22 cellular contexts compared by ENCODE assay signal in the genomic region with DNA sequence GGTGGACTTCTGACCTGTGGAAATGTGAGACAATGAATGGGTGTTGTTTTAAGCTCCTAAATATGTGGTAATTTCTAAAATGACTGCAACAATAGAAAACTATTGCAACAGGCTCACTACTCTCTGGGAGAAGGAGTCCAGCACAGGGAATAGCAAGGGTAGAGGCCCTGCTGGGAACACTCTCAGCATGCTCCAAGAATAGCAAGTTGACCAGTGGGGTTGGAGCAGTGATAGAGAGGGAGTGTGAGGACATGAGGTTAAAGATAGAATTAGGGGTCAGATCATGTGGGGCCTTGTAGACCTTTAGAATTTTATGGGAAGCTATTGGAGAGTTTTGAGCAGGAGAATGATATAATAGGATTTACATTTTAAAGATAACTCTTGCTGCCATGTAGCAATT.
DNase-seq lines count a peak whose midpoint lies in the region; ATAC-seq and TF ChIP-seq lines count a peak whose summit lies in the region.
"Had no signal": no experiment of that assay in that cellular context is flagged by ENCODE, and none has a peak within 500 bp of the region (broad histone marks: within the 10 kb centered on the region; RNA-seq: fewer than 3 reads in every experiment).

No MANE protein-coding gene starts in this region.

- intact Hi-C loops in Right ventricle myocardium inferior (cut with DNase I): no loop called here
- intact Hi-C loops in left cardiac atrium (cut with DNase I): no loop called here
- intact Hi-C loops in body of pancreas (cut with DNase I): no loop called here
- intact Hi-C loops in lower lobe of right lung (cut with DNase I): no loop called here

- H3K9me3 ChIP-seq in right atrium auricular region (no peaks in the 10 kb centered on the region), body of pancreas (no peaks in the 10 kb centered on the region), lower lobe of right lung (no peaks in the 10 kb centered on the region)
- H3K9me3 ChIP-seq in BLaER1 treated with 17β-estradiol and CSF1 and Interleukin-3, amounts not matched to agents 10 nM and 100 nM (replicated peaks in 1 of 11): no peaks in the 10 kb centered on the region
- H3K9me3 ChIP-seq: A549, BE2C, HAP-1 had no signal

- no peaks in the 10 kb centered on the region for H3K36me3 ChIP-seq in right atrium auricular region
- no peaks in the 10 kb centered on the region for H3K36me3 ChIP-seq in BLaER1 treated with 17β-estradiol and CSF1 and Interleukin-3, amounts not matched to agents 10 nM and 100 nM
- no peaks in the 10 kb centered on the region for H3K36me3 ChIP-seq in body of pancreas (replicated peaks in 1 of 2; ENCODE audit: insufficient read depth in 1 of 2, low read depth in 2 of 2)
- no peaks in the 10 kb centered on the region for H3K36me3 ChIP-seq in lower lobe of right lung
- H3K36me3 ChIP-seq: BE2C, HAP-1 had no signal

- no peak overlapping the region for H3K27ac ChIP-seq in right atrium auricular region
- no peak overlapping the region for H3K27ac ChIP-seq in BLaER1 treated with 17β-estradiol and CSF1 and Interleukin-3, amounts not matched to agents 10 nM and 100 nM
- no peak overlapping the region for H3K27ac ChIP-seq in body of pancreas
- H3K27ac ChIP-seq in lower lobe of right lung: no peak overlapping the region
- H3K27ac ChIP-seq: A549 had no signal

- no peaks in the 10 kb centered on the region for H3K27me3 ChIP-seq in right atrium auricular region
- no peaks in the 10 kb centered on the region for H3K27me3 ChIP-seq in BLaER1 treated with 17β-estradiol and CSF1 and Interleukin-3, amounts not matched to agents 10 nM and 100 nM
- H3K27me3 ChIP-seq in body of pancreas: no peaks in the 10 kb centered on the region
- H3K27me3 ChIP-seq in lower lobe of right lung (ENCODE audit: low read depth): no peaks in the 10 kb centered on the region
- H3K27me3 ChIP-seq: BE2C had no signal

- H3K4me3 ChIP-seq in right atrium auricular region (no peak overlapping the region), fibroblast of pulmonary artery (replicated peaks; ENCODE audit: low read depth, low read length) (no peak overlapping the region), body of pancreas (no peak overlapping the region), lower lobe of right lung (no peak overlapping the region)
- H3K4me3 ChIP-seq in BLaER1 treated with 17β-estradiol and CSF1 and Interleukin-3, amounts not matched to agents 10 nM and 100 nM: no peak overlapping the region
- H3K4me3 ChIP-seq: A549, HAP-1 had no signal

- TF ChIP-seq CTCF in right atrium auricular region (IDR thresholded peaks at IDR 0.05) (no peak), fibroblast of pulmonary artery (IDR thresholded peaks at IDR 0.05; ENCODE audit: low read length, missing control alignments) (no peak), body of pancreas (IDR thresholded peaks at IDR 0.05) (no peak), lower lobe of right lung (IDR thresholded peaks at IDR 0.05) (no peak)

- ATAC-seq in Right ventricle myocardium inferior (peak; percentile 62), left cardiac atrium (peak; percentile 63 to 67), body of pancreas (no peak), lower lobe of right lung (no peak)
- ATAC-seq: A549 had no signal

- no peak for TF ChIP-seq POLR2A in body of pancreas (IDR thresholded peaks at IDR 0.05)

- DNase-seq in Right ventricle myocardium inferior (ENCODE audit: missing footprints): no peak
- DNase-seq in right atrium auricular region (ENCODE audit: low spot score): no peak
- DNase-seq in fibroblast of pulmonary artery (ENCODE audit: low read depth): peak; percentile 29
- no peak for DNase-seq in left cardiac atrium
- DNase-seq in body of pancreas: no peak
- no peak for DNase-seq in lower lobe of right lung
- DNase-seq in SKM-1 (lab: John Stamatoyannopoulos, UW; ENCODE audit: unreplicated experiment): no peak
- DNase-seq: 8988T; ACHN; BE2C; C1 segment of cervical spinal cord; Calu3; CD4-positive, alpha-beta memory T cell; COR-L47; DMS53; DMS79 treated with DMSO at 0.1 percent for 48 hours; GF-D8; GOT3; HFFc6 had no signal

- peaks cover 0 to 23% of the 10 kb centered on the region in 2 donors for H3K4me1 ChIP-seq in right atrium auricular region
- H3K4me1 ChIP-seq in BLaER1 treated with 17β-estradiol and CSF1 and Interleukin-3, amounts not matched to agents 10 nM and 100 nM: peaks cover 12 to 20% (median 18%) of the 10 kb centered on the region in 10 experiments
- H3K4me1 ChIP-seq in body of pancreas: no peaks in the 10 kb centered on the region
- no peaks in the 10 kb centered on the region for H3K4me1 ChIP-seq in lower lobe of right lung
- H3K4me1 ChIP-seq: A549, BE2C, HAP-1 had no signal

- H3K4me2 ChIP-seq in BLaER1 treated with 17β-estradiol and CSF1 and Interleukin-3, amounts not matched to agents 10 nM and 100 nM: peak overlapping the region in 6 of 11 experiments; percentile 34 to 63 (median 58); a peak in 3 of 22 replicates
- H3K4me2 ChIP-seq: A549 had no signal

- no peak overlapping the region for H3K9ac ChIP-seq in BLaER1 treated with 17β-estradiol and CSF1 and Interleukin-3, amounts not matched to agents 10 nM and 100 nM

- H4K20me1 ChIP-seq in BLaER1 treated with 17β-estradiol and CSF1 and Interleukin-3, amounts not matched to agents 10 nM and 100 nM: no peaks in the 10 kb centered on the region

Comparison
In these comparisons a context has a peak if more than half of its experiments do, and no peak if none do; other contexts are left out.
1. ATAC-seq: peak in Right ventricle myocardium inferior (single experiment) and left cardiac atrium (2 of 2); none in body of pancreas (single experiment) and lower lobe of right lung (0 of 2).